In genomic region chr13:21037656-21038055, GRCh38 we compare ENCODE assay signal across 20 cellular contexts. TPM values are rescaled to one million over a fixed set of nuclear protein-coding genes. Genes with fewer than 3 reads are reported as not detected.
A peak's percentile ranks its signal among the peaks of the same experiment; 100 is the strongest.
DNase-seq lines count a peak whose midpoint lies in the region; ATAC-seq, FAIRE-seq and TF ChIP-seq lines count a peak whose summit lies in the region.
"Had no signal": no experiment of that assay in that cellular context is flagged by ENCODE, and none has a peak within 500 bp of the region (broad histone marks: within the 10 kb centered on the region; RNA-seq: fewer than 3 reads in every experiment).

No MANE protein-coding gene starts in this region.

- TF ChIP-seq CTCF in MCF 10A (IDR thresholded peaks at IDR 0.05; ENCODE audit: unreplicated experiment) (no peak), breast epithelium (IDR thresholded peaks at IDR 0.05) (no peak), H1 (IDR thresholded peaks at IDR 0.05; ENCODE audit: control extremely low read depth in 1 of 3, insufficient read depth in 1 of 3, low read depth in 1 of 3, low read length in 3 of 3) (no peak)

- H3K4me2 ChIP-seq in H1 (ENCODE audit: insufficient read depth in 1 of 2, low read depth in 2 of 2, low read length in 2 of 2) (no peak overlapping the region), mesenchymal stem cell (ENCODE audit: low read length, poor library complexity, severe bottlenecking) (no peak overlapping the region)
- H3K4me2 ChIP-seq: PC-9 had no signal

- peak overlapping the region; percentile 54 for H4K91ac ChIP-seq in H1 (replicated peaks; ENCODE audit: insufficient read length, low read length)
- no peak overlapping the region for H4K91ac ChIP-seq in mesenchymal stem cell (ENCODE audit: low read length)

- no peak overlapping the region for H2BK120ac ChIP-seq in H1 (replicated peaks; ENCODE audit: low read depth, low read length)
- peak overlapping the region; percentile 73 for H2BK120ac ChIP-seq in mesenchymal stem cell (ENCODE audit: low read depth, low read length)

- no peak overlapping the region for H3K9ac ChIP-seq in H1 (replicated peaks in 1 of 4; ENCODE audit: extremely low read depth in 1 of 4, low read depth in 3 of 4, low read length in 3 of 4)
- no peak overlapping the region for H3K9ac ChIP-seq in mesenchymal stem cell (ENCODE audit: low read length)
- H3K9ac ChIP-seq: GM23248 had no signal

- peaks cover 12 to 29% of the 10 kb centered on the region in 2 experiments for H4K20me1 ChIP-seq in H1 (replicated peaks in 1 of 2; ENCODE audit: control insufficient read depth in 1 of 2, insufficient read depth in 2 of 2, low read length in 2 of 2)

- H2BK15ac ChIP-seq in H1 (ENCODE audit: low read length): no peak overlapping the region
- no peak overlapping the region for H2BK15ac ChIP-seq in mesenchymal stem cell (ENCODE audit: low read depth, poor library complexity, severe bottlenecking)

- DNase-seq in MCF 10A (ENCODE audit: unreplicated experiment) (no peak), breast epithelium (ENCODE audit: low spot score in 2 of 2) (no peak), H1 (ENCODE audit: low read depth in 1 of 2, low spot score in 2 of 2) (no peak), mesenchymal stem cell (no peak), activated gamma-delta T cell treated with Interleukin-2 at 50 U/mL for 16 hours (no peak), NOMO-1 treated with DMSO at 0.1 percent for 48 hours (lab: John Stamatoyannopoulos, UW; ENCODE audit: unreplicated experiment) (no peak)
- no peak for DNase-seq in activated CD4-positive, alpha-beta T cell treated with anti-CD3 and anti-CD28 coated beads, Interleukin-2, amount 50 U/mL, for 4 hours
- DNase-seq: 8988T; BE2C; CD8-positive, alpha-beta T cell; DMS79; GM23248; KBM-7; NCI-H1417 treated with DMSO at 0.1 percent for 48 hours; NCI-H2029 treated with DMSO at 0.1 percent for 48 hours; NCI-H2171 treated with DMSO at 0.1 percent for 48 hours; NCI-H774; PC-9 had no signal

- ATAC-seq in GM18511 (IDR thresholded peaks at IDR 0.05; ENCODE audit: unreplicated experiment): no peak
- ATAC-seq: CD8-positive, alpha-beta T cell had no signal

- no peak for TF ChIP-seq EP300 in H1 (IDR thresholded peaks at IDR 0.05; ENCODE audit: borderline replicate concordance in 1 of 2, low read depth in 2 of 2, low read length in 2 of 2)

- H3K4me3 Mint-ChIP-seq in MCF 10A (ENCODE audit: unreplicated experiment): no peak overlapping the region
- H3K4me3 Mint-ChIP-seq: CD8-positive, alpha-beta T cell had no signal

- no peaks in the 10 kb centered on the region for H3K36me3 ChIP-seq in breast epithelium
- H3K36me3 ChIP-seq in H1 (ENCODE audit: control insufficient read depth in 2 of 4, insufficient read depth in 4 of 4, low read length in 3 of 4): peaks cover 0 to 11% (median 0%) of the 10 kb centered on the region in 4 experiments; a peak in 1 of 8 replicates
- peaks cover 19 to 24% of the 10 kb centered on the region in 2 experiments for H3K36me3 ChIP-seq in mesenchymal stem cell (ENCODE audit: control insufficient read depth in 1 of 2, insufficient read depth in 2 of 2, low read depth in 1 of 2, low read length in 2 of 2)
- H3K36me3 ChIP-seq: BE2C had no signal

- TF ChIP-seq RAD21 in H1 (IDR thresholded peaks at IDR 0.05 in 1 of 2, conservative IDR thresholded peaks at IDR 0.05 in 1 of 2; ENCODE audit: low read depth in 2 of 2, low read length in 2 of 2): no peak

- H2AK5ac ChIP-seq in H1 (ENCODE audit: low read depth, low read length): no peak overlapping the region
- no peak overlapping the region for H2AK5ac ChIP-seq in mesenchymal stem cell (ENCODE audit: low read length, severe bottlenecking)

- no peak overlapping the region; the same call in 1 of the 2 replicates for H2BK5ac ChIP-seq in H1 (ENCODE audit: low read depth, low read length)
- H2BK5ac ChIP-seq in mesenchymal stem cell (ENCODE audit: low read depth, low read length, poor library complexity, severe bottlenecking): no peak overlapping the region

- 88% methylated on average over 6 of the region's 8 CpGs; no CpG with 5 or more reads in 1 of the 2 experiments for WGBS in H1 (ENCODE audit: extremely low coverage in 1 of 2, insufficient coverage in 1 of 2, insufficient read length in 1 of 2, insufficient replicate concordance in 2 of 2, low coverage in 1 of 2, low lambda C conversion rate in 2 of 2, missing lambda C conversion rate in 1 of 2), 2 experiments
- WGBS in mesenchymal stem cell: 97% methylated on average over 8 of the region's 8 CpGs

- no peak overlapping the region for H3K4me3 ChIP-seq in breast epithelium
- no peak overlapping the region for H3K4me3 ChIP-seq in H1 (ENCODE audit: extremely low read depth in 1 of 4, insufficient read depth in 2 of 4, low read depth in 3 of 4, low read length in 4 of 4)
- H3K4me3 ChIP-seq in mesenchymal stem cell (ENCODE audit: insufficient read depth in 1 of 2, low read depth in 1 of 2, low read length in 2 of 2): no peak overlapping the region
- H3K4me3 ChIP-seq: GM23248, PC-9 had no signal

- CTCF ChIA-PET in MCF 10A (lab: Yijun Ruan, JAX): interaction anchor here (0.6 kb wide), 1 partner anchor 94 kb away, joined by 3 read pairs; no protein-coding TSS in a partner anchor
- CTCF ChIA-PET in H1 (lab: Charles Lee; ENCODE audit: partially characterized antibody): no interaction called here

- no peak for FAIRE-seq in H1 (lab: Jason Lieb, UNC)
- FAIRE-seq: D721Med had no signal

- H3K4me1 ChIP-seq in breast epithelium (peaks cover 11 to 13% of the 10 kb centered on the region in 2 donors), H1 (replicated peaks in 1 of 4; ENCODE audit: control insufficient read depth in 3 of 4, insufficient read depth in 4 of 4, low read length in 3 of 4) (peaks cover 4 to 11% (median 7%) of the 10 kb centered on the region in 4 experiments), mesenchymal stem cell (ENCODE audit: control insufficient read depth, insufficient read depth, low read depth, low read length) (peaks cover 26% of the 10 kb centered on the region)
- H3K4me1 ChIP-seq: BE2C had no signal

- H3K14ac ChIP-seq in H1 (ENCODE audit: insufficient read length) (no peak overlapping the region), mesenchymal stem cell (ENCODE audit: low read length in 2 of 2) (no peak overlapping the region)

- no peak overlapping the region for H3K56ac ChIP-seq in H1 (replicated peaks; ENCODE audit: insufficient read length, low read depth, low read length)

- H3K23me2 ChIP-seq in H1 (ENCODE audit: low read depth, low read length): no peaks in the 10 kb centered on the region

- no peaks in the 10 kb centered on the region for H3K27me3 Mint-ChIP-seq in MCF 10A (ENCODE audit: insufficient read depth, unreplicated experiment)

- H3K9me3 Mint-ChIP-seq in MCF 10A (ENCODE audit: unreplicated experiment): no peaks in the 10 kb centered on the region
- H3K9me3 Mint-ChIP-seq: CD8-positive, alpha-beta T cell had no signal

- no TSS peak for BruUV-seq in MCF 10A (replicated peaks; lab: Mats Ljungman, UMichigan)

- no peak overlapping the region for H4K8ac ChIP-seq in H1 (ENCODE audit: extremely low read depth, insufficient read depth, low read length)
- H4K8ac ChIP-seq in mesenchymal stem cell (ENCODE audit: low read length): peak overlapping the region; percentile 72

- H3K18ac ChIP-seq in H1 (ENCODE audit: extremely low read depth, low read length): no peak overlapping the region
- H3K18ac ChIP-seq in mesenchymal stem cell (ENCODE audit: low read depth in 1 of 2, low read length in 2 of 2): no peak overlapping the region

- H3K79me2 ChIP-seq in H1 (ENCODE audit: control insufficient read depth in 1 of 2, insufficient read depth in 2 of 2, low read length in 2 of 2): peaks cover 32 to 98% of the 10 kb centered on the region in 2 experiments

- H3K23ac ChIP-seq in H1 (ENCODE audit: insufficient read length): no peak overlapping the region
- H3K23ac ChIP-seq in mesenchymal stem cell (ENCODE audit: low read length in 2 of 2): no peak overlapping the region

- POLR2A ChIA-PET in MCF 10A (lab: Yijun Ruan, JAX) (no interaction called here), H1 (lab: Charles Lee; ENCODE audit: partially characterized antibody) (interaction anchor here (0.6 to 2.3 kb wide), 2 partner anchors 12 to 17 kb away, joined by 3 to 7 read pairs; no protein-coding TSS in a partner anchor)

- H2BK12ac ChIP-seq in H1 (ENCODE audit: low read depth, low read length) (no peak overlapping the region), mesenchymal stem cell (ENCODE audit: low read length in 2 of 2) (no peak overlapping the region)

- H3K79me1 ChIP-seq in H1 (ENCODE audit: low read depth, low read length): peaks cover 24% of the 10 kb centered on the region
- H3K79me1 ChIP-seq in mesenchymal stem cell (replicated peaks; ENCODE audit: low read length, poor library complexity, severe bottlenecking): peaks cover 1% of the 10 kb centered on the region

- peaks cover 32% of the 10 kb centered on the region for H3K36me3 Mint-ChIP-seq in MCF 10A (ENCODE audit: insufficient read depth, unreplicated experiment)
- H3K36me3 Mint-ChIP-seq: CD8-positive, alpha-beta T cell had no signal

- H3K9me3 ChIP-seq in breast epithelium (no peaks in the 10 kb centered on the region), H1 (ENCODE audit: insufficient read depth in 2 of 2, low read depth in 1 of 2, low read length in 1 of 2) (no peaks in the 10 kb centered on the region), mesenchymal stem cell (ENCODE audit: control insufficient read depth, low read length) (no peaks in the 10 kb centered on the region)
- H3K9me3 ChIP-seq: BE2C had no signal

- H3K27ac ChIP-seq in breast epithelium: no peak overlapping the region
- no peak overlapping the region for H3K27ac ChIP-seq in H1 (ENCODE audit: low read depth, low read length)
- H3K27ac ChIP-seq in mesenchymal stem cell (ENCODE audit: low read length, poor library complexity, severe bottlenecking): no peak overlapping the region
- H3K27ac ChIP-seq: GM23248, PC-9 had no signal

- H3K4ac ChIP-seq in H1 (replicated peaks; ENCODE audit: insufficient read length, low read depth, low read length) (no peak overlapping the region), mesenchymal stem cell (ENCODE audit: low read depth in 1 of 2, low read length in 2 of 2) (no peak overlapping the region)

- no peaks in the 10 kb centered on the region for H3K27me3 ChIP-seq in breast epithelium
- H3K27me3 ChIP-seq in H1 (replicated peaks in 1 of 4; ENCODE audit: control insufficient read depth in 3 of 4, extremely low read depth in 1 of 4, insufficient read depth in 3 of 4, low read length in 3 of 4): no peaks in the 10 kb centered on the region
- H3K27me3 ChIP-seq in mesenchymal stem cell (ENCODE audit: control insufficient read depth in 1 of 2, insufficient read depth in 1 of 2, low read length in 2 of 2): no peaks in the 10 kb centered on the region
- H3K27me3 ChIP-seq: BE2C had no signal

- H2AFZ ChIP-seq in H1 (ENCODE audit: low read length) (no peak overlapping the region), mesenchymal stem cell (ENCODE audit: low read depth, low read length) (no peak overlapping the region)
- H2AFZ ChIP-seq: GM23248, PC-9 had no signal

- TF ChIP-seq POLR2A in breast epithelium (IDR thresholded peaks at IDR 0.05) (no peak), H1 (IDR thresholded peaks at IDR 0.05; ENCODE audit: control extremely low read depth in 1 of 2, low read depth in 2 of 2, low read length in 2 of 2) (no peak)

- H2BK20ac ChIP-seq in H1 (ENCODE audit: low read length): no peak overlapping the region

- peaks cover 48% of the 10 kb centered on the region for H3K4me1 Mint-ChIP-seq in MCF 10A (ENCODE audit: insufficient read depth, unreplicated experiment)

- H3K27ac Mint-ChIP-seq in MCF 10A (ENCODE audit: low read depth, unreplicated experiment): peak overlapping the region; percentile 27
- H3K27ac Mint-ChIP-seq: CD8-positive, alpha-beta T cell had no signal

- H4K5ac ChIP-seq in H1 (ENCODE audit: insufficient read length, low read depth, low read length): no peak overlapping the region

- intact Hi-C loops in MCF 10A (cut with micrococcal nuclease): no loop called here
- intact Hi-C loops in breast epithelium (cut with DNase I; ENCODE audit: low total_unique reads): no loop called here

RNA-seq across cellular contexts. Expression of gene LATS2, which starts 23.7 kb away (rescaled TPM):
- 28.7 and 32.3 TPM in 2 replicates for total RNA-seq in MCF 10A (2022)
- total RNA-seq in breast epithelium: 10 to 100 TPM; 15.1 to 35.2 (median 21.6) TPM
- 26.2 and 26.5 TPM in 2 replicates for total RNA-seq in H1 (2021; fragmentation: NEBNext Ultra II Directional; extraction: Animal tissue kit (Norgen Biotek cat#: 25700))
- polyA plus RNA-seq in H1 (2011; rRNA removed): 8.3 and 10.8 TPM in 2 replicates
- 10.7 TPM for polyA plus RNA-seq in H1 (2011; cell fraction: cytosol; rRNA removed)
- polyA plus RNA-seq in H1 (2011; cell fraction: nucleus; rRNA removed): 17.0 TPM
- polyA plus RNA-seq in H1 (2012, experiment 1 of 2): 10.4 to 14.1 TPM (median 13.4 TPM) in 4 replicates
- polyA plus RNA-seq in H1 (2012, experiment 2 of 2): 4.8 TPM
- 8.5 TPM for polyA plus RNA-seq in H1 (2013, experiment 1 of 2)
- polyA plus RNA-seq in H1 (2013, experiment 2 of 2): 8.7 TPM
- 11.9 and 13.9 TPM in 2 replicates for polyA minus RNA-seq in H1 (2011; rRNA and poly(A)+ RNA removed)
- 15.9 TPM for polyA minus RNA-seq in H1 (2011; cell fraction: cytosol; rRNA and poly(A)+ RNA removed)
- 15.9 TPM for polyA minus RNA-seq in H1 (2011; cell fraction: nucleus; rRNA and poly(A)+ RNA removed)
- polyA plus RNA-seq in mesenchymal stem cell (2013, experiment 1 of 2): 23.0 TPM
- 23.1 TPM for polyA plus RNA-seq in mesenchymal stem cell (2013, experiment 2 of 2)
